Comparison of ENCODE assay signal across 9 cellular contexts in genomic region chr1:211329764-211330201, GRCh38. TPM values are rescaled to one million over a fixed set of nuclear protein-coding genes. Genes with fewer than 3 reads are reported as not detected.
A peak's percentile ranks its signal among the peaks of the same experiment; 100 is the strongest.
DNase-seq lines count a peak whose midpoint lies in the region; ATAC-seq, FAIRE-seq and TF ChIP-seq lines count a peak whose summit lies in the region.
"Had no signal": no experiment of that assay in that cellular context is flagged by ENCODE, and none has a peak within 500 bp of the region (broad histone marks: within the 10 kb centered on the region; RNA-seq: fewer than 3 reads in every experiment).

No MANE protein-coding gene starts in this region.

- H3K36me3 ChIP-seq in CD4-positive, alpha-beta memory T cell (ENCODE audit: insufficient read depth, low read length), result no peaks in the 10 kb centered on the region
- no peaks in the 10 kb centered on the region for H3K36me3 ChIP-seq in SJCRH30

- peak overlapping the region; percentile 73 for H3K27ac ChIP-seq in CD4-positive, alpha-beta memory T cell (ENCODE audit: low read depth, low read length)
- H3K27ac ChIP-seq in SJCRH30, result no peak overlapping the region

- H3K9me3 Mint-ChIP-seq in CD4-positive, alpha-beta memory T cell, result no peaks in the 10 kb centered on the region
- no peaks in the 10 kb centered on the region for H3K9me3 Mint-ChIP-seq in activated naive CD8-positive, alpha-beta T cell treated with anti-CD3 and anti-CD28 coated beads, Interleukin-2, amount 10 ng/mL, durations not matched to agents 7 days and 5 days
- H3K9me3 Mint-ChIP-seq in progenitor cell of endocrine pancreas (ENCODE audit: low read depth), result no peaks in the 10 kb centered on the region

- no peak for FAIRE-seq in HTR-8/SVneo (lab: Jason Lieb, UNC)
- FAIRE-seq: TTC549 had no signal

- H3K4me3 ChIP-seq in CD4-positive, alpha-beta memory T cell (ENCODE audit: low read length in 2 of 2), result no peak overlapping the region
- H3K4me3 ChIP-seq in SJCRH30, result no peak overlapping the region

- no peaks in the 10 kb centered on the region for H3K27me3 ChIP-seq in CD4-positive, alpha-beta memory T cell (ENCODE audit: insufficient read depth, low read length)
- H3K27me3 ChIP-seq in SJCRH30, result no peaks in the 10 kb centered on the region

- peak; percentile 62 for ATAC-seq in GM19043 (IDR thresholded peaks at IDR 0.05; ENCODE audit: low read depth, unreplicated experiment)
- ATAC-seq in HG03135 (IDR thresholded peaks at IDR 0.05; ENCODE audit: unreplicated experiment), result peak; percentile 57
- peak; percentile 19 for ATAC-seq in activated naive CD8-positive, alpha-beta T cell treated with anti-CD3 and anti-CD28 coated beads, Interleukin-2, amount 10 ng/mL, durations not matched to agents 7 days and 5 days (ENCODE audit: low read depth)

- H3K27ac Mint-ChIP-seq in CD4-positive, alpha-beta memory T cell, result peak overlapping the region; percentile 89 to 99 (median 97)
- H3K27ac Mint-ChIP-seq in activated naive CD8-positive, alpha-beta T cell treated with anti-CD3 and anti-CD28 coated beads, Interleukin-2, amount 10 ng/mL, durations not matched to agents 7 days and 5 days, result peak overlapping the region; percentile 94
- no peak overlapping the region for H3K27ac Mint-ChIP-seq in progenitor cell of endocrine pancreas

- CTCF ChIA-PET in CD4-positive, alpha-beta memory T cell (lab: Charles Lee; ENCODE audit: partially characterized antibody), result interaction anchor here (1.1 to 13.1 kb wide), 7 partner anchors 8 to 184 kb away, joined by 3 to 250 read pairs (median 14); no protein-coding TSS in a partner anchor

- no peaks in the 10 kb centered on the region for H3K9me3 ChIP-seq in CD4-positive, alpha-beta memory T cell (ENCODE audit: control insufficient read depth in 1 of 2, low read length in 2 of 2)
- H3K9me3 ChIP-seq in SJCRH30 (replicated peaks), result no peaks in the 10 kb centered on the region

- TF ChIP-seq CTCF in progenitor cell of endocrine pancreas (IDR thresholded peaks at IDR 0.05; ENCODE audit: unreplicated experiment), result no peak

- H3K36me3 Mint-ChIP-seq in CD4-positive, alpha-beta memory T cell, result peaks cover 0 to 26% of the 10 kb centered on the region in 2 donors
- H3K36me3 Mint-ChIP-seq in activated naive CD8-positive, alpha-beta T cell treated with anti-CD3 and anti-CD28 coated beads, Interleukin-2, amount 10 ng/mL, durations not matched to agents 7 days and 5 days, result peaks cover 25% of the 10 kb centered on the region
- H3K36me3 Mint-ChIP-seq in progenitor cell of endocrine pancreas (ENCODE audit: insufficient read depth), result no peaks in the 10 kb centered on the region

- H3K4me1 Mint-ChIP-seq in CD4-positive, alpha-beta memory T cell, result peaks cover 66 to 91% (median 79%) of the 10 kb centered on the region in 4 donors
- H3K4me1 Mint-ChIP-seq in activated naive CD8-positive, alpha-beta T cell treated with anti-CD3 and anti-CD28 coated beads, Interleukin-2, amount 10 ng/mL, durations not matched to agents 7 days and 5 days, result peaks cover 69% of the 10 kb centered on the region
- peaks cover 9% of the 10 kb centered on the region for H3K4me1 Mint-ChIP-seq in progenitor cell of endocrine pancreas (ENCODE audit: low read depth)

- intact Hi-C loops in CD4-positive, alpha-beta memory T cell (cut with micrococcal nuclease), result loop anchor here (10.0 kb wide), 2 partner anchors 85 to 885 kb away; no protein-coding TSS in a partner anchor

- no peaks in the 10 kb centered on the region for H3K27me3 Mint-ChIP-seq in CD4-positive, alpha-beta memory T cell
- no peaks in the 10 kb centered on the region for H3K27me3 Mint-ChIP-seq in activated naive CD8-positive, alpha-beta T cell treated with anti-CD3 and anti-CD28 coated beads, Interleukin-2, amount 10 ng/mL, durations not matched to agents 7 days and 5 days
- H3K27me3 Mint-ChIP-seq in progenitor cell of endocrine pancreas, result peaks cover 58% of the 10 kb centered on the region

- H3K4me1 ChIP-seq in CD4-positive, alpha-beta memory T cell (ENCODE audit: insufficient read depth, low read length), result peaks cover 87% of the 10 kb centered on the region
- H3K4me1 ChIP-seq in SJCRH30, result peaks cover 3% of the 10 kb centered on the region

- peak in 2 of 5 donors; percentile 24 to 26 for DNase-seq in CD4-positive, alpha-beta memory T cell
- no peak for DNase-seq in activated naive CD8-positive, alpha-beta T cell treated with anti-CD3 and anti-CD28 coated beads, Interleukin-2, amount 10 ng/mL, durations not matched to agents 7 days and 5 days
- DNase-seq in SJCRH30, result no peak
- DNase-seq in putamen (ENCODE audit: low spot score), result no peak
- no peak for DNase-seq in HTR-8/SVneo (ENCODE audit: insufficient read length, low spot score)
- no peak for DNase-seq in progenitor cell of endocrine pancreas (ENCODE audit: low spot score, unreplicated experiment)

- peak overlapping the region; percentile 97 to 98 (median 98) for H3K4me3 Mint-ChIP-seq in CD4-positive, alpha-beta memory T cell
- peak overlapping the region; percentile 92 for H3K4me3 Mint-ChIP-seq in activated naive CD8-positive, alpha-beta T cell treated with anti-CD3 and anti-CD28 coated beads, Interleukin-2, amount 10 ng/mL, durations not matched to agents 7 days and 5 days
- H3K4me3 Mint-ChIP-seq in progenitor cell of endocrine pancreas (ENCODE audit: low read depth), result no peak overlapping the region

- POLR2A ChIA-PET in CD4-positive, alpha-beta memory T cell (lab: Charles Lee; ENCODE audit: partially characterized antibody), result interaction anchor here (1.2 to 5.3 kb wide), 8 partner anchors 8 to 87 kb away, joined by 4 to 80 read pairs (median 7); no protein-coding TSS in a partner anchor
- POLR2A ChIA-PET in activated naive CD8-positive, alpha-beta T cell treated with anti-CD3 and anti-CD28 coated beads, Interleukin-2, amount 10 ng/mL, durations not matched to agents 7 days and 5 days (lab: Charles Lee), result interaction anchor here (1.1 to 2.5 kb wide), 2 partner anchors 11 to 16 kb away, joined by 3 to 11 read pairs; no protein-coding TSS in a partner anchor

RNA-seq across cellular contexts. Expression of gene TRAF5, which starts 3.1 kb away (rescaled TPM):
- 10 to 100 TPM; 80.2 to 95.1 TPM for total RNA-seq in CD4-positive, alpha-beta memory T cell
- polyA plus RNA-seq in CD4-positive, alpha-beta memory T cell, result 10 to 100 TPM; 22.5 to 36.9 TPM
- total RNA-seq in activated naive CD8-positive, alpha-beta T cell treated with anti-CD3 and anti-CD28 coated beads, Interleukin-2, amount 10 ng/mL, durations not matched to agents 7 days and 5 days, result 10 to 100 TPM; 82.2 to 84.0 TPM
- total RNA-seq in SJCRH30 (2014; rRNA removed; shearing (Covaris generic)), result 12.2 and 15.2 TPM in 2 replicates
- 4.5 and 7.1 TPM in 2 replicates for total RNA-seq in progenitor cell of endocrine pancreas
